In the genomic region with DNA sequence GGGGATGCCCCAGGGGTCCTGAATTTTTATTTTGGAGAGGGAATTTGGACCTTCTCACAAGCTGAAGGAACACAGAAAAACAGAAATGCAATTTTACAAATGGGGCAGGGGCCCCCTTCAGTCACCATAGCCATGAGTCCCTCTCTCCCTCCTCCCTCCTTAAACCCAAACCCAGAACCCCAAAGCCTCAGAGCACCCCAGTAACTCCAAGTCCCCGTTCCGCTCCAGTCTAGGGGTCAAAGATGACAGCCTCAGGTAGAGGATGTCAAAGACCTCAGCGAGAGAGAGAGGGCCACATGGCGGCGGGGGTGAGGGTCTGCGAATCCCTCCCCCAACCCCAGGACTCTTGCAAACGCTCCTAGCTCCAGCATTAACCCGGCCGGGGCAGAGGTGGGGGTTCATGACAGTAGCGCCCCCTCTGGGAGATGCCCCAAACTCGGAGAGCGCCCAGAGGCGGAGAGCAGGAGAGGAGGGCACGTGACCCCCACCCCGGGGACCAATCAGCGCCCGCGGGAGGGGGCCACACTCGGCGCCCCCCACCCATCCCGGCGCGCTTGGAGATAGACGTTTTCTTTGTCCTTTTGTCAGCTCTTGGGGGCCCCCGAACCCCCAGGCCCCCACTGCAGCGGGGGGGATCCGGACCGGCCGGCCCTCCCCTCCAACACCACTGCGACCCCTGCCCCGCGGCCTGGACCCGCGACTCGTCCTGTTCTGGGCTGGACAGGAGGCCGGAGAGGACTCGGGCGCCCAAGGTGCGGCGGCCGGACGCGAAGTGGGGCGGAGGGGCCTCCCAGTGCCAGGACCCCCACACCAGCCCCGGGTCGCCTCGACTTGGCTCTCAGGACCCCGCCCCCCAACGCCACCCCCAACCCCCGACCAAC, we compare ENCODE assay signal across 1 cellular context.
TF ChIP-seq lines count a peak whose summit lies in the region.

No MANE protein-coding gene starts in this region.

TF ChIP-seq in HepG2, 621 proteins besides CTCF, POLR2A, EP300 and RAD21 (continues in another document):
- no peak for TF ChIP-seq KDM4B (CRISPR knock-in tag; IDR thresholded peaks at IDR 0.05)
- TF ChIP-seq, protein P1, sequence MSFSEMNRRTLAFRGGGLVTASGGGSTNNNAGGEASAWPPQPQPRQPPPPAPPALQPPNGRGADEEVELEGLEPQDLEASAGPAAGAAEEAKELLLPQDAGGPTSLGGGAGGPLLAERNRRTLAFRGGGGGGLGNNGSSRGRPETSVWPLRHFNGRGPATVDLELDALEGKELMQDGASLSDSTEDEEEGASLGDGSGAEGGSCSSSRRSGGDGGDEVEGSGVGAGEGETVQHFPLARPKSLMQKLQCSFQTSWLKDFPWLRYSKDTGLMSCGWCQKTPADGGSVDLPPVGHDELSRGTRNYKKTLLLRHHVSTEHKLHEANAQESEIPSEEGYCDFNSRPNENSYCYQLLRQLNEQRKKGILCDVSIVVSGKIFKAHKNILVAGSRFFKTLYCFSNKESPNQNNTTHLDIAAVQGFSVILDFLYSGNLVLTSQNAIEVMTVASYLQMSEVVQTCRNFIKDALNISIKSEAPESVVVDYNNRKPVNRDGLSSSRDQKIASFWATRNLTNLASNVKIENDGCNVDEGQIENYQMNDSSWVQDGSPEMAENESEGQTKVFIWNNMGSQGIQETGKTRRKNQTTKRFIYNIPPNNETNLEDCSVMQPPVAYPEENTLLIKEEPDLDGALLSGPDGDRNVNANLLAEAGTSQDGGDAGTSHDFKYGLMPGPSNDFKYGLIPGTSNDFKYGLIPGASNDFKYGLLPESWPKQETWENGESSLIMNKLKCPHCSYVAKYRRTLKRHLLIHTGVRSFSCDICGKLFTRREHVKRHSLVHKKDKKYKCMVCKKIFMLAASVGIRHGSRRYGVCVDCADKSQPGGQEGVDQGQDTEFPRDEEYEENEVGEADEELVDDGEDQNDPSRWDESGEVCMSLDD (CRISPR knock-in tag; IDR thresholded peaks at IDR 0.05; ENCODE audit: borderline replicate concordance) = peak; percentile 88; the same call in 1 of the 2 replicates
- peak; percentile 26; the same call in 1 of the 2 replicates for TF ChIP-seq RAD51 (IDR thresholded peaks at IDR 0.05; ENCODE audit: borderline replicate concordance)
- no peak for TF ChIP-seq ZNF101 (CRISPR knock-in tag; IDR thresholded peaks at IDR 0.05; ENCODE audit: borderline replicate concordance, low read depth)
- no peak for TF ChIP-seq ZNF550 (CRISPR knock-in tag; IDR thresholded peaks at IDR 0.05; ENCODE audit: borderline replicate concordance)
- TF ChIP-seq ZFP90 (CRISPR knock-in tag; IDR thresholded peaks at IDR 0.05; ENCODE audit: borderline replicate concordance) = no peak
- TF ChIP-seq ZNF253 (CRISPR knock-in tag; IDR thresholded peaks at IDR 0.05; ENCODE audit: borderline replicate concordance) = no peak
- TF ChIP-seq ZMYM4 (CRISPR knock-in tag; IDR thresholded peaks at IDR 0.05) = no peak
- peak; percentile 41; the same call in 1 of the 2 replicates for TF ChIP-seq ZNF263 (CRISPR knock-in tag; IDR thresholded peaks at IDR 0.05)
- TF ChIP-seq HOXD1 (CRISPR knock-in tag; IDR thresholded peaks at IDR 0.05) = 0 out of 2 replicates have a peak, but pooled peaks have one; percentile 13
- peak; percentile 51; the same call in 1 of the 2 replicates for TF ChIP-seq ZFY (CRISPR knock-in tag; IDR thresholded peaks at IDR 0.05)
- no peak for TF ChIP-seq SOX13 (IDR thresholded peaks at IDR 0.05)
- TF ChIP-seq SOX13 (CRISPR knock-in tag; conservative IDR thresholded peaks at IDR 0.05 in 1 of 2, IDR thresholded peaks at IDR 0.05 in 1 of 2) = no peak
- TF ChIP-seq, protein P2, sequence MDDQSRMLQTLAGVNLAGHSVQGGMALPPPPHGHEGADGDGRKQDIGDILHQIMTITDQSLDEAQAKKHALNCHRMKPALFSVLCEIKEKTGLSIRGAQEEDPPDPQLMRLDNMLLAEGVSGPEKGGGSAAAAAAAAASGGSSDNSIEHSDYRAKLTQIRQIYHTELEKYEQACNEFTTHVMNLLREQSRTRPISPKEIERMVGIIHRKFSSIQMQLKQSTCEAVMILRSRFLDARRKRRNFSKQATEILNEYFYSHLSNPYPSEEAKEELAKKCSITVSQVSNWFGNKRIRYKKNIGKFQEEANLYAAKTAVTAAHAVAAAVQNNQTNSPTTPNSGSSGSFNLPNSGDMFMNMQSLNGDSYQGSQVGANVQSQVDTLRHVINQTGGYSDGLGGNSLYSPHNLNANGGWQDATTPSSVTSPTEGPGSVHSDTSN (CRISPR knock-in tag; IDR thresholded peaks at IDR 0.05; ENCODE audit: borderline replicate concordance) = no peak
- TF ChIP-seq PHF20 (CRISPR knock-in tag; IDR thresholded peaks at IDR 0.05) = no peak
- TF ChIP-seq, protein P3, sequence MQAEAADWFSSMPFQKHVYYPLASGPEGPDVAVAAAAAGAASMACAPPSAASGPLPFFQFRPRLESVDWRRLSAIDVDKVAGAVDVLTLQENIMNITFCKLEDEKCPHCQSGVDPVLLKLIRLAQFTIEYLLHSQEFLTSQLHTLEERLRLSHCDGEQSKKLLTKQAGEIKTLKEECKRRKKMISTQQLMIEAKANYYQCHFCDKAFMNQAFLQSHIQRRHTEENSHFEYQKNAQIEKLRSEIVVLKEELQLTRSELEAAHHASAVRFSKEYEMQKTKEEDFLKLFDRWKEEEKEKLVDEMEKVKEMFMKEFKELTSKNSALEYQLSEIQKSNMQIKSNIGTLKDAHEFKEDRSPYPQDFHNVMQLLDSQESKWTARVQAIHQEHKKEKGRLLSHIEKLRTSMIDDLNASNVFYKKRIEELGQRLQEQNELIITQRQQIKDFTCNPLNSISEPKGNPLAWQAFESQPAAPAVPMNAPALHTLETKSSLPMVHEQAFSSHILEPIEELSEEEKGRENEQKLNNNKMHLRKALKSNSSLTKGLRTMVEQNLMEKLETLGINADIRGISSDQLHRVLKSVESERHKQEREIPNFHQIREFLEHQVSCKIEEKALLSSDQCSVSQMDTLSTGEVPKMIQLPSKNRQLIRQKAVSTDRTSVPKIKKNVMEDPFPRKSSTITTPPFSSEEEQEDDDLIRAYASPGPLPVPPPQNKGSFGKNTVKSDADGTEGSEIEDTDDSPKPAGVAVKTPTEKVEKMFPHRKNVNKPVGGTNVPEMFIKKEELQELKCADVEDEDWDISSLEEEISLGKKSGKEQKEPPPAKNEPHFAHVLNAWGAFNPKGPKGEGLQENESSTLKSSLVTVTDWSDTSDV (CRISPR knock-in tag; IDR thresholded peaks at IDR 0.05) = no peak
- TF ChIP-seq, protein P4, sequence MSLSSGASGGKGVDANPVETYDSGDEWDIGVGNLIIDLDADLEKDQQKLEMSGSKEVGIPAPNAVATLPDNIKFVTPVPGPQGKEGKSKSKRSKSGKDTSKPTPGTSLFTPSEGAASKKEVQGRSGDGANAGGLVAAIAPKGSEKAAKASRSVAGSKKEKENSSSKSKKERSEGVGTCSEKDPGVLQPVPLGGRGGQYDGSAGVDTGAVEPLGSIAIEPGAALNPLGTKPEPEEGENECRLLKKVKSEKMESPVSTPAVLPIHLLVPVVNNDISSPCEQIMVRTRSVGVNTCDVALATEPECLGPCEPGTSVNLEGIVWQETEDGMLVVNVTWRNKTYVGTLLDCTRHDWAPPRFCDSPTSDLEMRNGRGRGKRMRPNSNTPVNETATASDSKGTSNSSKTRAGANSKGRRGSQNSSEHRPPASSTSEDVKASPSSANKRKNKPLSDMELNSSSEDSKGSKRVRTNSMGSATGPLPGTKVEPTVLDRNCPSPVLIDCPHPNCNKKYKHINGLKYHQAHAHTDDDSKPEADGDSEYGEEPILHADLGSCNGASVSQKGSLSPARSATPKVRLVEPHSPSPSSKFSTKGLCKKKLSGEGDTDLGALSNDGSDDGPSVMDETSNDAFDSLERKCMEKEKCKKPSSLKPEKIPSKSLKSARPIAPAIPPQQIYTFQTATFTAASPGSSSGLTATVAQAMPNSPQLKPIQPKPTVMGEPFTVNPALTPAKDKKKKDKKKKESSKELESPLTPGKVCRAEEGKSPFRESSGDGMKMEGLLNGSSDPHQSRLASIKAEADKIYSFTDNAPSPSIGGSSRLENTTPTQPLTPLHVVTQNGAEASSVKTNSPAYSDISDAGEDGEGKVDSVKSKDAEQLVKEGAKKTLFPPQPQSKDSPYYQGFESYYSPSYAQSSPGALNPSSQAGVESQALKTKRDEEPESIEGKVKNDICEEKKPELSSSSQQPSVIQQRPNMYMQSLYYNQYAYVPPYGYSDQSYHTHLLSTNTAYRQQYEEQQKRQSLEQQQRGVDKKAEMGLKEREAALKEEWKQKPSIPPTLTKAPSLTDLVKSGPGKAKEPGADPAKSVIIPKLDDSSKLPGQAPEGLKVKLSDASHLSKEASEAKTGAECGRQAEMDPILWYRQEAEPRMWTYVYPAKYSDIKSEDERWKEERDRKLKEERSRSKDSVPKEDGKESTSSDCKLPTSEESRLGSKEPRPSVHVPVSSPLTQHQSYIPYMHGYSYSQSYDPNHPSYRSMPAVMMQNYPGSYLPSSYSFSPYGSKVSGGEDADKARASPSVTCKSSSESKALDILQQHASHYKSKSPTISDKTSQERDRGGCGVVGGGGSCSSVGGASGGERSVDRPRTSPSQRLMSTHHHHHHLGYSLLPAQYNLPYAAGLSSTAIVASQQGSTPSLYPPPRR (CRISPR knock-in tag; IDR thresholded peaks at IDR 0.05; ENCODE audit: borderline replicate concordance) = no peak
- no peak for TF ChIP-seq PHF5A (CRISPR knock-in tag; IDR thresholded peaks at IDR 0.05; ENCODE audit: low read depth, unreplicated experiment)
- no peak for TF ChIP-seq ZNF556 (CRISPR knock-in tag; IDR thresholded peaks at IDR 0.05; ENCODE audit: borderline replicate concordance)
- peak; percentile 51; the same call in 1 of the 2 replicates for TF ChIP-seq KMT2A (CRISPR knock-in tag; IDR thresholded peaks at IDR 0.05)
- TF ChIP-seq, protein P5, sequence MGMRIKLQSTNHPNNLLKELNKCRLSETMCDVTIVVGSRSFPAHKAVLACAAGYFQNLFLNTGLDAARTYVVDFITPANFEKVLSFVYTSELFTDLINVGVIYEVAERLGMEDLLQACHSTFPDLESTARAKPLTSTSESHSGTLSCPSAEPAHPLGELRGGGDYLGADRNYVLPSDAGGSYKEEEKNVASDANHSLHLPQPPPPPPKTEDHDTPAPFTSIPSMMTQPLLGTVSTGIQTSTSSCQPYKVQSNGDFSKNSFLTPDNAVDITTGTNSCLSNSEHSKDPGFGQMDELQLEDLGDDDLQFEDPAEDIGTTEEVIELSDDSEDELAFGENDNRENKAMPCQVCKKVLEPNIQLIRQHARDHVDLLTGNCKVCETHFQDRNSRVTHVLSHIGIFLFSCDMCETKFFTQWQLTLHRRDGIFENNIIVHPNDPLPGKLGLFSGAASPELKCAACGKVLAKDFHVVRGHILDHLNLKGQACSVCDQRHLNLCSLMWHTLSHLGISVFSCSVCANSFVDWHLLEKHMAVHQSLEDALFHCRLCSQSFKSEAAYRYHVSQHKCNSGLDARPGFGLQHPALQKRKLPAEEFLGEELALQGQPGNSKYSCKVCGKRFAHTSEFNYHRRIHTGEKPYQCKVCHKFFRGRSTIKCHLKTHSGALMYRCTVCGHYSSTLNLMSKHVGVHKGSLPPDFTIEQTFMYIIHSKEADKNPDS (CRISPR knock-in tag; IDR thresholded peaks at IDR 0.05) = no peak
- peak; percentile 61; the same call in 1 of the 2 replicates for TF ChIP-seq ZMYM3 (CRISPR knock-in tag; IDR thresholded peaks at IDR 0.05)
- no peak for TF ChIP-seq KLF13 (CRISPR knock-in tag; IDR thresholded peaks at IDR 0.05)
- no peak; the same call in 1 of the 2 replicates for TF ChIP-seq ZNF589 (CRISPR knock-in tag; conservative IDR thresholded peaks at IDR 0.05)
- no peak for TF ChIP-seq ZNF703 (CRISPR knock-in tag; IDR thresholded peaks at IDR 0.05; ENCODE audit: borderline replicate concordance)
- TF ChIP-seq PAWR (CRISPR knock-in tag; IDR thresholded peaks at IDR 0.05; ENCODE audit: borderline replicate concordance) = no peak
- no peak for TF ChIP-seq ZFP36L1 (CRISPR knock-in tag; IDR thresholded peaks at IDR 0.05)
- TF ChIP-seq ASH2L (IDR thresholded peaks at IDR 0.05; ENCODE audit: insufficient read length, low read depth, low read length) = no peak
- TF ChIP-seq SP4 (CRISPR knock-in tag; IDR thresholded peaks at IDR 0.05) = no peak
- TF ChIP-seq CHCHD3 (CRISPR knock-in tag; IDR thresholded peaks at IDR 0.05) = no peak
- TF ChIP-seq ZNF891 (CRISPR knock-in tag; IDR thresholded peaks at IDR 0.05) = peak; percentile 48; the same call in 1 of the 2 replicates
- peak; percentile 23 for TF ChIP-seq XRCC5 (optimal IDR thresholded peaks at IDR 0.05; ENCODE audit: low read length)
- TF ChIP-seq, protein P6, sequence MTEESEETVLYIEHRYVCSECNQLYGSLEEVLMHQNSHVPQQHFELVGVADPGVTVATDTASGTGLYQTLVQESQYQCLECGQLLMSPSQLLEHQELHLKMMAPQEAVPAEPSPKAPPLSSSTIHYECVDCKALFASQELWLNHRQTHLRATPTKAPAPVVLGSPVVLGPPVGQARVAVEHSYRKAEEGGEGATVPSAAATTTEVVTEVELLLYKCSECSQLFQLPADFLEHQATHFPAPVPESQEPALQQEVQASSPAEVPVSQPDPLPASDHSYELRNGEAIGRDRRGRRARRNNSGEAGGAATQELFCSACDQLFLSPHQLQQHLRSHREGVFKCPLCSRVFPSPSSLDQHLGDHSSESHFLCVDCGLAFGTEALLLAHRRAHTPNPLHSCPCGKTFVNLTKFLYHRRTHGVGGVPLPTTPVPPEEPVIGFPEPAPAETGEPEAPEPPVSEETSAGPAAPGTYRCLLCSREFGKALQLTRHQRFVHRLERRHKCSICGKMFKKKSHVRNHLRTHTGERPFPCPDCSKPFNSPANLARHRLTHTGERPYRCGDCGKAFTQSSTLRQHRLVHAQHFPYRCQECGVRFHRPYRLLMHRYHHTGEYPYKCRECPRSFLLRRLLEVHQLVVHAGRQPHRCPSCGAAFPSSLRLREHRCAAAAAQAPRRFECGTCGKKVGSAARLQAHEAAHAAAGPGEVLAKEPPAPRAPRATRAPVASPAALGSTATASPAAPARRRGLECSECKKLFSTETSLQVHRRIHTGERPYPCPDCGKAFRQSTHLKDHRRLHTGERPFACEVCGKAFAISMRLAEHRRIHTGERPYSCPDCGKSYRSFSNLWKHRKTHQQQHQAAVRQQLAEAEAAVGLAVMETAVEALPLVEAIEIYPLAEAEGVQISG (CRISPR knock-in tag; IDR thresholded peaks at IDR 0.05) = no peak
- TF ChIP-seq MIER2 (CRISPR knock-in tag; IDR thresholded peaks at IDR 0.05) = no peak
- no peak for TF ChIP-seq ZNF883 (CRISPR knock-in tag; IDR thresholded peaks at IDR 0.05; ENCODE audit: not compliant biosample characterization)
- no peak for TF ChIP-seq ZNF777 (CRISPR knock-in tag; IDR thresholded peaks at IDR 0.05)
- TF ChIP-seq SALL2 (CRISPR knock-in tag; IDR thresholded peaks at IDR 0.05) = no peak
- TF ChIP-seq ZFP41 (CRISPR knock-in tag; IDR thresholded peaks at IDR 0.05; ENCODE audit: borderline replicate concordance) = no peak
- TF ChIP-seq, protein P7, sequence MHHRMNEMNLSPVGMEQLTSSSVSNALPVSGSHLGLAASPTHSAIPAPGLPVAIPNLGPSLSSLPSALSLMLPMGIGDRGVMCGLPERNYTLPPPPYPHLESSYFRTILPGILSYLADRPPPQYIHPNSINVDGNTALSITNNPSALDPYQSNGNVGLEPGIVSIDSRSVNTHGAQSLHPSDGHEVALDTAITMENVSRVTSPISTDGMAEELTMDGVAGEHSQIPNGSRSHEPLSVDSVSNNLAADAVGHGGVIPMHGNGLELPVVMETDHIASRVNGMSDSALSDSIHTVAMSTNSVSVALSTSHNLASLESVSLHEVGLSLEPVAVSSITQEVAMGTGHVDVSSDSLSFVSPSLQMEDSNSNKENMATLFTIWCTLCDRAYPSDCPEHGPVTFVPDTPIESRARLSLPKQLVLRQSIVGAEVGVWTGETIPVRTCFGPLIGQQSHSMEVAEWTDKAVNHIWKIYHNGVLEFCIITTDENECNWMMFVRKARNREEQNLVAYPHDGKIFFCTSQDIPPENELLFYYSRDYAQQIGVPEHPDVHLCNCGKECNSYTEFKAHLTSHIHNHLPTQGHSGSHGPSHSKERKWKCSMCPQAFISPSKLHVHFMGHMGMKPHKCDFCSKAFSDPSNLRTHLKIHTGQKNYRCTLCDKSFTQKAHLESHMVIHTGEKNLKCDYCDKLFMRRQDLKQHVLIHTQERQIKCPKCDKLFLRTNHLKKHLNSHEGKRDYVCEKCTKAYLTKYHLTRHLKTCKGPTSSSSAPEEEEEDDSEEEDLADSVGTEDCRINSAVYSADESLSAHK (CRISPR knock-in tag; IDR thresholded peaks at IDR 0.05; ENCODE audit: borderline replicate concordance) = no peak
